Comparison of ENCODE assay signal across 8 cellular contexts in the genomic region with DNA sequence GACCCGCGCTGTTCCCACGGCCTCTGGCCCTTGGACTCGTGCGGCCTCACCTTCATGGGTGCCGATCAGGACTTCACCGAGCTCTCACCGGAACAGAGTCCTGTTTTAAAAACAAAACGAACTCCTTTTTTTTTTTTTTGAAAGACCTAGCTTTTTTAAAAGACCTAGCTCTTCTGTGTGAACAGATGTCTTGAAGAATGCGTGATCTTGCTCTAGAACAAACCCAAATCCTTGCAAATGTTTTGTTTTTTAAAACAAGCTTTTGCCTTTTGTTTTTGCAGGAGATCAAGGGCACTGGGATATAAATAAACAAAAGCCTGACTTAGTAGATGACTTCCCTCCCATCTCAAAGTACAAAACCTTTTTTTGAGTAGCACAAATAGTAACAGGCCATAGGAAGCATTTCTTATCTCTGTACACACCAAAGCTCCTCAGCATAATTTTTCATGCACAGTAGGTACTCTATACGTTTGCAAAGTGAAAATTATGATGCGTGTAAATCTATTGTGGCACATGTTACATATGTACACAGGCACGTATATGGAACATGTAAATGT. TPM values are rescaled to one million over a fixed set of nuclear protein-coding genes. Genes with fewer than 3 reads are reported as not detected.
DNase-seq lines count a peak whose midpoint lies in the region; ATAC-seq and TF ChIP-seq lines count a peak whose summit lies in the region.

No MANE protein-coding gene starts in this region.

- peak overlapping the region; percentile 99 to 100 (median 100) for H3K27ac ChIP-seq in sigmoid colon

- DNase-seq in activated T-cell treated with anti-CD3 and anti-CD28 coated beads, Interleukin-2, amount 50 U/mL, for 72 hours, result no peak
- DNase-seq in activated T-cell treated with anti-CD3 and anti-CD28 coated beads, Interleukin-2, amount 50 U/mL, for 1 hour, result no peak
- no peak for DNase-seq in T-helper 17 cell
- no peak for DNase-seq in fibroblast of villous mesenchyme (ENCODE audit: low read depth)
- no peak for DNase-seq in sigmoid colon
- no peak for DNase-seq in GM03348 (ENCODE audit: low spot score)
- DNase-seq in NCI-H345 treated with DMSO at 0.1 percent for 48 hours (lab: John Stamatoyannopoulos, UW; ENCODE audit: unreplicated experiment), result no peak

- peaks cover 0 to 25% (median 19%) of the 10 kb centered on the region in 4 donors for H3K4me1 ChIP-seq in sigmoid colon

- no peak for TF ChIP-seq EP300 in sigmoid colon (IDR thresholded peaks at IDR 0.05)

- peak overlapping the region; percentile 94 for H3K27ac Mint-ChIP-seq in activated T-cell treated with anti-CD3 and anti-CD28 coated beads, Interleukin-2, amount 50 U/mL, for 72 hours
- H3K27ac Mint-ChIP-seq in T-helper 17 cell, result peak overlapping the region; percentile 99

- H3K27me3 ChIP-seq in sigmoid colon, result no peaks in the 10 kb centered on the region

- intact Hi-C loops in sigmoid colon (cut with DNase I), result loop anchor here (5.0 kb wide), 2 partner anchors 230 to 1400 kb away; a partner anchor contains a TSS

- no peaks in the 10 kb centered on the region for H3K9me3 ChIP-seq in T-helper 17 cell (ENCODE audit: control insufficient read depth, low read length, poor library complexity, severe bottlenecking)
- H3K9me3 ChIP-seq in sigmoid colon, result no peaks in the 10 kb centered on the region

- H3K27me3 Mint-ChIP-seq in activated T-cell treated with anti-CD3 and anti-CD28 coated beads, Interleukin-2, amount 50 U/mL, for 72 hours (ENCODE audit: low read depth), result no peaks in the 10 kb centered on the region
- H3K27me3 Mint-ChIP-seq in T-helper 17 cell, result no peaks in the 10 kb centered on the region

- no peaks in the 10 kb centered on the region for H3K36me3 ChIP-seq in sigmoid colon

- H3K36me3 Mint-ChIP-seq in activated T-cell treated with anti-CD3 and anti-CD28 coated beads, Interleukin-2, amount 50 U/mL, for 72 hours (ENCODE audit: insufficient read depth in 2 of 2), result peaks cover 14 to 22% of the 10 kb centered on the region in 2 donors
- H3K36me3 Mint-ChIP-seq in T-helper 17 cell (ENCODE audit: low read depth), result peaks cover 13% of the 10 kb centered on the region

- H3K4me3 Mint-ChIP-seq in activated T-cell treated with anti-CD3 and anti-CD28 coated beads, Interleukin-2, amount 50 U/mL, for 72 hours, result peak overlapping the region; percentile 97 to 99
- H3K4me3 Mint-ChIP-seq in T-helper 17 cell, result peak overlapping the region; percentile 98

- 3 to 11% methylated on average over 13 of the region's 13 CpGs for WGBS in sigmoid colon, 2 donors

- TF ChIP-seq CTCF in fibroblast of villous mesenchyme (IDR thresholded peaks at IDR 0.05; ENCODE audit: insufficient read depth, low read depth, low read length) (no peak), sigmoid colon (IDR thresholded peaks at IDR 0.05) (no peak)

- no peaks in the 10 kb centered on the region for H3K9me3 Mint-ChIP-seq in activated T-cell treated with anti-CD3 and anti-CD28 coated beads, Interleukin-2, amount 50 U/mL, for 72 hours

- no peak for ATAC-seq in activated T-cell treated with anti-CD3 and anti-CD28 coated beads, Interleukin-2, amount 50 U/mL, for 72 hours (replicated peaks in 1 of 2)
- no peak for ATAC-seq in T-helper 17 cell
- ATAC-seq in HG03442 (IDR thresholded peaks at IDR 0.05; ENCODE audit: unreplicated experiment), result no peak

- TF ChIP-seq POLR2A in sigmoid colon (IDR thresholded peaks at IDR 0.05), result no peak

- peaks cover 23% of the 10 kb centered on the region for H3K4me1 Mint-ChIP-seq in activated T-cell treated with anti-CD3 and anti-CD28 coated beads, Interleukin-2, amount 50 U/mL, for 72 hours (ENCODE audit: low read depth)
- H3K4me1 Mint-ChIP-seq in T-helper 17 cell, result peaks cover 31% of the 10 kb centered on the region

- H3K4me3 ChIP-seq in fibroblast of villous mesenchyme (ENCODE audit: low read depth, low read length) (peak overlapping the region; percentile 76), sigmoid colon (peak overlapping the region; percentile 80 to 91 (median 83))

RNA-seq across cellular contexts. Expression of a gene that starts 1.1 kb away (rescaled TPM):
- total RNA-seq in activated T-cell treated with anti-CD3 and anti-CD28 coated beads, Interleukin-2, amount 50 U/mL, for 72 hours, result 10 to 100 TPM; 71.0 to 71.6 TPM
- total RNA-seq in T-helper 17 cell (100 to 1,000 TPM in 1 of 2 donors, 10 to 100 TPM in 1; 95.6 to 135 TPM), fibroblast of villous mesenchyme (15.8 and 22.0 TPM in 2 replicates), sigmoid colon (10 to 100 TPM; 18.7 to 23.9 (median 20.8) TPM)
- polyA plus RNA-seq in sigmoid colon, result 10 to 100 TPM in 1 of 3 donors, 1 to 10 TPM in 2; 3.2 to 13.1 (median 3.6) TPM

RNA-seq across cellular contexts. Expression of a gene that starts 52.9 kb away (rescaled TPM):
- 10 to 100 TPM; 43.9 to 53.5 TPM for total RNA-seq in activated T-cell treated with anti-CD3 and anti-CD28 coated beads, Interleukin-2, amount 50 U/mL, for 72 hours
- total RNA-seq in T-helper 17 cell, result 10 to 100 TPM; 13.0 to 13.3 TPM
- total RNA-seq in fibroblast of villous mesenchyme, result 43.2 and 52.2 TPM in 2 replicates
- total RNA-seq in sigmoid colon, result 10 to 100 TPM; 24.8 to 33.9 (median 29.0) TPM
- 10 to 100 TPM; 31.2 to 64.3 (median 32.9) TPM for polyA plus RNA-seq in sigmoid colon
